17 cellular contexts compared by ENCODE assay signal in genomic region chr2:215681799-215682594, GRCh38.
DNase-seq lines count a peak whose midpoint lies in the region; ATAC-seq and TF ChIP-seq lines count a peak whose summit lies in the region.
"Had no signal": no experiment of that assay in that cellular context is flagged by ENCODE, and none has a peak within 500 bp of the region (broad histone marks: within the 10 kb centered on the region; RNA-seq: fewer than 3 reads in every experiment).

No MANE protein-coding gene starts in this region.

- H2AFZ ChIP-seq in MM.1S (ENCODE audit: low read length): peak overlapping the region; percentile 53; the same call in 1 of the 2 replicates

- H3K4me3 Mint-ChIP-seq in activated naive CD8-positive, alpha-beta T cell: peak overlapping the region; percentile 46
- H3K4me3 Mint-ChIP-seq in naive thymus-derived CD4-positive, alpha-beta T cell: peak overlapping the region; percentile 10 to 78 (median 58)
- H3K4me3 Mint-ChIP-seq: naive B cell had no signal

- POLR2A ChIA-PET in naive thymus-derived CD4-positive, alpha-beta T cell (lab: Charles Lee): interaction anchor here (1.1 kb wide), 1 partner anchor 370 kb away, joined by 4 read pairs; the partner anchor contains the start of gene ATIC

- CTCF ChIA-PET in naive thymus-derived CD4-positive, alpha-beta T cell (lab: Charles Lee): interaction anchor here (1.1 kb wide), 1 partner anchor 10 kb away, joined by 3 read pairs; no protein-coding TSS in a partner anchor

- H3K9ac ChIP-seq in MM.1S (ENCODE audit: low read length): no peak overlapping the region

- no peaks in the 10 kb centered on the region; the same call in 1 of the 2 replicates for H3F3A ChIP-seq in MM.1S (ENCODE audit: insufficient read depth, low read length)

- no peaks in the 10 kb centered on the region for H3K36me3 ChIP-seq in MM.1S (replicated peaks; ENCODE audit: insufficient read depth, low read length)
- no peaks in the 10 kb centered on the region for H3K36me3 ChIP-seq in naive thymus-derived CD4-positive, alpha-beta T cell (ENCODE audit: control insufficient read depth in 2 of 3, insufficient read depth in 3 of 3, low read length in 3 of 3)
- H3K36me3 ChIP-seq: left ventricle myocardium inferior, WERI-Rb-1 had no signal

- H3K4me1 ChIP-seq in MM.1S (ENCODE audit: low read length): peaks cover 14% of the 10 kb centered on the region; the same call in 1 of the 2 replicates
- peaks cover 6 to 16% of the 10 kb centered on the region in 2 donors for H3K4me1 ChIP-seq in naive thymus-derived CD4-positive, alpha-beta T cell (ENCODE audit: control insufficient read depth in 2 of 2, insufficient read depth in 2 of 2, low read length in 2 of 2)
- H3K4me1 ChIP-seq: left ventricle myocardium inferior had no signal

- no peak overlapping the region for H3K27ac ChIP-seq in MM.1S (ENCODE audit: low read length)
- H3K27ac ChIP-seq in naive thymus-derived CD4-positive, alpha-beta T cell (ENCODE audit: low read depth, low read length): no peak overlapping the region
- H3K27ac ChIP-seq: coronary artery, left ventricle myocardium inferior, WERI-Rb-1 had no signal

- H3K27ac Mint-ChIP-seq in activated naive CD8-positive, alpha-beta T cell: peak overlapping the region; percentile 28
- H3K27ac Mint-ChIP-seq in naive thymus-derived CD4-positive, alpha-beta T cell: peak overlapping the region in 8 of 9 donors; percentile 31 to 87 (median 83)
- H3K27ac Mint-ChIP-seq: naive B cell had no signal

- intact Hi-C loops in naive thymus-derived CD4-positive, alpha-beta T cell (cut with micrococcal nuclease): loop anchor here in 1 of 2 donors (2.0 to 5.0 kb wide), 2 partner anchors 70 to 873 kb away; partner anchors contain the start of gene BARD1

- no peaks in the 10 kb centered on the region for H3K79me2 ChIP-seq in MM.1S (ENCODE audit: low read length)

- H3K27me3 Mint-ChIP-seq in activated naive CD8-positive, alpha-beta T cell: no peaks in the 10 kb centered on the region
- H3K27me3 Mint-ChIP-seq in naive thymus-derived CD4-positive, alpha-beta T cell: peaks cover 0 to under 1% (median 0%) of the 10 kb centered on the region in 5 donors

- H3K36me3 Mint-ChIP-seq in activated naive CD8-positive, alpha-beta T cell: peaks cover 5% of the 10 kb centered on the region
- H3K36me3 Mint-ChIP-seq in naive thymus-derived CD4-positive, alpha-beta T cell: no peaks in the 10 kb centered on the region
- H3K36me3 Mint-ChIP-seq: naive B cell had no signal

- H3K27me3 ChIP-seq in MM.1S (replicated peaks; ENCODE audit: insufficient read depth, low read length): no peaks in the 10 kb centered on the region
- no peaks in the 10 kb centered on the region for H3K27me3 ChIP-seq in naive thymus-derived CD4-positive, alpha-beta T cell (ENCODE audit: control insufficient read depth in 2 of 2, insufficient read depth in 2 of 2, low read length in 2 of 2)

- no peaks in the 10 kb centered on the region for H3K9me3 ChIP-seq in MM.1S (replicated peaks; ENCODE audit: insufficient read depth, low read length)
- H3K9me3 ChIP-seq in naive thymus-derived CD4-positive, alpha-beta T cell (ENCODE audit: control insufficient read depth in 2 of 3, low read length in 3 of 3): no peaks in the 10 kb centered on the region
- H3K9me3 ChIP-seq: left ventricle myocardium inferior had no signal

- no peaks in the 10 kb centered on the region for H3K9me2 ChIP-seq in MM.1S (replicated peaks; ENCODE audit: insufficient read depth, low read length)

- H3K4me2 ChIP-seq in MM.1S (ENCODE audit: low read depth, low read length): peak overlapping the region; percentile 28; the same call in 1 of the 2 replicates

- peaks cover 11% of the 10 kb centered on the region for H3K9me3 Mint-ChIP-seq in activated naive CD8-positive, alpha-beta T cell (ENCODE audit: low read depth)
- peaks cover 0 to 12% (median 0%) of the 10 kb centered on the region in 11 donors for H3K9me3 Mint-ChIP-seq in naive thymus-derived CD4-positive, alpha-beta T cell

- no peak for ATAC-seq in naive thymus-derived CD4-positive, alpha-beta T cell
- ATAC-seq in GM19452 (IDR thresholded peaks at IDR 0.05; ENCODE audit: unreplicated experiment): no peak

- TF ChIP-seq CTCF in MM.1S (IDR thresholded peaks at IDR 0.05; ENCODE audit: low read length): no peak

- DNase-seq in SKM-1 treated with dmso at 0.1 percent for 144 hours (lab: John Stamatoyannopoulos, UW; ENCODE audit: unreplicated experiment): peak; percentile 49
- no peak for DNase-seq in SKM-1 (lab: John Stamatoyannopoulos, UW; ENCODE audit: unreplicated experiment)
- DNase-seq in MM.1S: no peak
- peak in 1 of 9 donors; percentile 5 for DNase-seq in naive thymus-derived CD4-positive, alpha-beta T cell
- DNase-seq in AG08395 (ENCODE audit: low spot score): no peak
- DNase-seq in T-helper 9 cell: no peak
- DNase-seq: activated CD8-positive, alpha-beta memory T cell treated with anti-CD3 and anti-CD28 coated beads, Interleukin-2, amount 50 U/mL, for 4 hours; amygdala; hippocampal formation; left ventricle myocardium inferior; naive B cell; right cardiac atrium; stimulated activated CD4-positive, alpha-beta T cell treated with anti-CD3 and anti-CD28 coated beads, Interleukin-4, amount 100 ng/mL, for 1 hour; WERI-Rb-1 had no signal

- H4K20me1 ChIP-seq in MM.1S (ENCODE audit: insufficient read depth, low read length): no peaks in the 10 kb centered on the region

- no peak overlapping the region for H3K4me3 ChIP-seq in MM.1S (ENCODE audit: low read length)
- no peak overlapping the region for H3K4me3 ChIP-seq in naive thymus-derived CD4-positive, alpha-beta T cell (ENCODE audit: low read length)
- H3K4me3 ChIP-seq: coronary artery, left ventricle myocardium inferior had no signal

- peaks cover 35% of the 10 kb centered on the region for H3K4me1 Mint-ChIP-seq in activated naive CD8-positive, alpha-beta T cell (ENCODE audit: low read depth)
- H3K4me1 Mint-ChIP-seq in naive thymus-derived CD4-positive, alpha-beta T cell: peaks cover 19 to 64% (median 54%) of the 10 kb centered on the region in 7 donors
- H3K4me1 Mint-ChIP-seq: naive B cell had no signal
